25 cellular contexts compared by ENCODE assay signal in genomic region chr1:219374167-219374566, GRCh38.
"Had no signal": no experiment of that assay in that cellular context is flagged by ENCODE, and none has a peak within 500 bp of the region (broad histone marks: within the 10 kb centered on the region; RNA-seq: fewer than 3 reads in every experiment).

No MANE protein-coding gene starts in this region.

- H2AFZ ChIP-seq: neural progenitor cell, parathyroid adenoma had no signal

- H3K4me2 ChIP-seq: neural progenitor cell had no signal

- H3K27me3 ChIP-seq: colonic mucosa, gastrocnemius medialis, heart left ventricle, neural progenitor cell, right lobe of liver, suprapubic skin, transverse colon, upper lobe of right lung, uterus had no signal

- H3K9me3 ChIP-seq: colonic mucosa, gastrocnemius medialis, heart left ventricle, lower lobe of right lung, mucosa of descending colon, right lobe of liver, suprapubic skin, transverse colon, upper lobe of right lung, uterus had no signal

- DNase-seq: colonic mucosa; effector CD8-positive, alpha-beta T cell; endodermal cell; gastrocnemius medialis; heart left ventricle; hippocampal formation; left cardiac atrium; left ventricle myocardium superior; lower lobe of right lung; mucosa of descending colon; naive B cell; right lobe of liver; small intestine; stimulated activated CD4-positive, alpha-beta T cell treated with anti-CD3 and anti-CD28 coated beads, Interleukin-1b, Interleukin-23, amount 100 ng/mL, for 48 hours; stimulated activated CD4-positive, alpha-beta T cell treated with anti-CD3 and anti-CD28 coated beads, Interleukin-4, amount 100 ng/mL, for 1 hour; stimulated activated CD8-positive, alpha-beta memory T cell treated with anti-CD3 and anti-CD28 coated beads, Interleukin-4, amount 100 ng/mL, for 48 hours; stimulated activated naive CD4-positive, alpha-beta T cell; stimulated activated naive CD8-positive, alpha-beta T cell treated with anti-CD3 and anti-CD28 coated beads, Interleukin-15, amount 100 ng/mL, for 72 hours; transverse colon; upper lobe of right lung; uterus had no signal

- H3K27ac ChIP-seq: colonic mucosa, epithelial cell of prostate, gastrocnemius medialis, lower lobe of right lung, neural progenitor cell, parathyroid adenoma, right lobe of liver, suprapubic skin, transverse colon, upper lobe of right lung, uterus had no signal

- H3K36me3 ChIP-seq: colonic mucosa, gastrocnemius medialis, heart left ventricle, lower lobe of right lung, neural progenitor cell, right lobe of liver, suprapubic skin, transverse colon, upper lobe of right lung, uterus had no signal

- H3K4me1 ChIP-seq: colonic mucosa, heart left ventricle, lower lobe of right lung, neural progenitor cell, parathyroid adenoma, right lobe of liver, suprapubic skin, transverse colon, upper lobe of right lung, uterus had no signal

- H3K9ac ChIP-seq: neural progenitor cell, parathyroid adenoma had no signal

- H3K4me3 ChIP-seq: colonic mucosa, gastrocnemius medialis, heart left ventricle, lower lobe of right lung, mucosa of descending colon, neural progenitor cell, right lobe of liver, suprapubic skin, transverse colon, upper lobe of right lung, uterus had no signal
